In genomic region chr17:48546187-48546923, GRCh38 we compare ENCODE assay signal across 6 cellular contexts.
A peak's percentile ranks its signal among the peaks of the same experiment; 100 is the strongest.
DNase-seq lines count a peak whose midpoint lies in the region; ATAC-seq and TF ChIP-seq lines count a peak whose summit lies in the region.

No MANE protein-coding gene starts in this region.

- no peak overlapping the region for H3K9ac ChIP-seq in SK-N-MC (ENCODE audit: insufficient read length)

- H3K4me3 ChIP-seq in AG10803 (ENCODE audit: low read length) (peak overlapping the region; percentile 39), SK-N-MC (peak overlapping the region; percentile 71)

- no peak for TF ChIP-seq CTCF in AG10803 (conservative IDR thresholded peaks at IDR 0.05; ENCODE audit: low read length)

- ATAC-seq in GM19395 (IDR thresholded peaks at IDR 0.05; ENCODE audit: unreplicated experiment), result no peak

- H3K36me3 ChIP-seq in SK-N-MC (ENCODE audit: insufficient read depth, low read length), result peaks cover 10% of the 10 kb centered on the region; the same call in 1 of the 2 replicates

- peak; percentile 65 for DNase-seq in AG10803 (ENCODE audit: low read depth)
- no peak for DNase-seq in SK-N-MC (ENCODE audit: low read depth, low spot score)
- peak; percentile 85 for DNase-seq in islet precursor cell
- no peak for DNase-seq in D341Med (ENCODE audit: low spot score)
- DNase-seq in HPDE6-E6E7 (ENCODE audit: extremely low spot score), result no peak

- H3K27ac ChIP-seq in SK-N-MC, result peak overlapping the region; percentile 95

- H3K9me3 ChIP-seq in SK-N-MC (ENCODE audit: low read depth, low read length), result no peaks in the 10 kb centered on the region

Comparison
In these comparisons a context has a peak if more than half of its experiments do, and no peak if none do; other contexts are left out.
1. DNase-seq: peak in AG10803 (single experiment) and islet precursor cell (single experiment); none in SK-N-MC (single experiment), D341Med (single experiment) and HPDE6-E6E7 (single experiment).